12 cellular contexts compared by ENCODE assay signal in the genomic region with DNA sequence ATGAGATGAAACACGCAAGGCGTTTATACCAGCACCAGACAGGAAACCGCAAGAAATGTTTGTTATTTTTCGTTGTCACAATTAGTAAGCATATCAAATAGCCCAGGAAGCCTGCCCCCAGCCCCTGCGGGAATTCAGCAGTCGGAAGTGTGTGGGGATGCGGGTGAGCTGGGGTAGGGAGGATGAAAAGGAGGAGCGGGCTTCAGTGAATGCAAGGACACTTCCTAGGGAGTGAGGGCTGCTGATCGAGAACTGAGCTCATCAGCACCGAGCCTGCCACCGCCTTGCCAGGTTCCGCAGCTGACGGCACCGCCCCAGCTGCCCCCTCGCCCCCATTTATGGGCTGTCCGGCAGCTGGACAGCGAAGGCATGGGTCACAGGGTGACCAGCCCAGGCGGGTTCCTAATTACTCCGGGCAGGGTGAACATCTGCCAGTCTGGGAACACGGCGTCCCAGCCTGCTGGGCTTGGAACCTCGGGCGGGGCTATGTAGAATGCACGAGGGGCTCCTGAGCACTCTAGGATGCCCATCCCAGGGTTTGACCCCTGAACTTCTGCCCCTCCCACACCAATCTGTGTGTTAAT. TPM values are rescaled to one million over a fixed set of nuclear protein-coding genes. Genes with fewer than 3 reads are reported as not detected.
DNase-seq lines count a peak whose midpoint lies in the region; ATAC-seq and TF ChIP-seq lines count a peak whose summit lies in the region.
"Had no signal": no experiment of that assay in that cellular context is flagged by ENCODE, and none has a peak within 500 bp of the region (broad histone marks: within the 10 kb centered on the region; RNA-seq: fewer than 3 reads in every experiment).

No MANE protein-coding gene starts in this region.

- WGBS in neuronal stem cell (ENCODE audit: extremely low coverage in 2 of 2, insufficient read length in 2 of 2, insufficient replicate concordance in 1 of 2), 2 donors = no CpG with 5 or more reads among the region's 24 CpGs

- no peak overlapping the region for H3K27ac ChIP-seq in neuronal stem cell (replicated peaks; ENCODE audit: low read length)

- H3K4ac ChIP-seq in neuronal stem cell (ENCODE audit: low read length) = no peak overlapping the region

- peaks cover 4% of the 10 kb centered on the region for H3K4me1 Mint-ChIP-seq in activated CD4-positive, alpha-beta memory T cell treated with anti-CD3 and anti-CD28 coated beads for 36 hours (ENCODE audit: low read depth)

- H3K14ac ChIP-seq in neuronal stem cell (ENCODE audit: low read length) = no peak overlapping the region

- no peak overlapping the region for H4K8ac ChIP-seq in neuronal stem cell (ENCODE audit: low read depth, low read length)

- H3K9ac ChIP-seq in neuronal stem cell (ENCODE audit: low read depth, low read length, poor library complexity) = no peak overlapping the region

- no peak for TF ChIP-seq CTCF in cardiac fibroblast (IDR thresholded peaks at IDR 0.05; ENCODE audit: low read depth, low read length)

- CTCF ChIA-PET in activated CD4-positive, alpha-beta memory T cell treated with anti-CD3 and anti-CD28 coated beads for 36 hours (lab: Charles Lee) = interaction anchor here (0.9 to 1.7 kb wide), 3 partner anchors 10 to 77 kb away, joined by 3 to 9 read pairs (median 3); no protein-coding TSS in a partner anchor

- peaks cover 24 to 29% of the 10 kb centered on the region in 2 donors for H3K36me3 ChIP-seq in neuronal stem cell (replicated peaks in 1 of 2; ENCODE audit: control insufficient read depth in 2 of 2, insufficient read depth in 2 of 2, low read length in 2 of 2)

- H3K79me1 ChIP-seq in neuronal stem cell (ENCODE audit: low read depth, low read length) = peaks cover 7% of the 10 kb centered on the region

- H3K36me3 Mint-ChIP-seq in activated CD4-positive, alpha-beta memory T cell treated with anti-CD3 and anti-CD28 coated beads for 36 hours = peaks cover 23% of the 10 kb centered on the region

- peaks cover 7% of the 10 kb centered on the region for H3K9me3 Mint-ChIP-seq in activated CD4-positive, alpha-beta memory T cell treated with anti-CD3 and anti-CD28 coated beads for 36 hours
- H3K9me3 Mint-ChIP-seq: stimulated activated naive CD8-positive, alpha-beta T cell treated with anti-CD3 and anti-CD28 coated beads, Interleukin-15, Interleukin-2, amounts not matched to agents 100 ng/mL and 50 ng/mL, for 24 hours had no signal

- H3K27me3 ChIP-seq in neuronal stem cell (ENCODE audit: control insufficient read depth in 3 of 3, insufficient read depth in 3 of 3, low read depth in 1 of 3, low read length in 3 of 3) = peaks cover 0 to 36% (median 29%) of the 10 kb centered on the region in 3 experiments

- H3K4me3 ChIP-seq in cardiac fibroblast (replicated peaks in 1 of 2; ENCODE audit: low read depth in 2 of 2, low read length in 2 of 2) (no peak overlapping the region), neuronal stem cell (ENCODE audit: low read length in 2 of 2) (no peak overlapping the region)

- no peak overlapping the region for H2BK120ac ChIP-seq in neuronal stem cell (ENCODE audit: low read depth, low read length)

- H4K91ac ChIP-seq in neuronal stem cell (ENCODE audit: low read depth, low read length, poor library complexity) = no peak overlapping the region

- H3K23ac ChIP-seq in neuronal stem cell (ENCODE audit: low read depth, low read length, poor library complexity) = peak overlapping the region; percentile 14

- no peak overlapping the region for H2AK5ac ChIP-seq in neuronal stem cell (ENCODE audit: low read depth, low read length)

- intact Hi-C loops in activated CD4-positive, alpha-beta memory T cell treated with anti-CD3 and anti-CD28 coated beads for 36 hours (cut with micrococcal nuclease) = no loop called here

- no peaks in the 10 kb centered on the region for H3K4me1 ChIP-seq in neuronal stem cell (ENCODE audit: control insufficient read depth in 2 of 2, insufficient read depth in 1 of 2, low read depth in 1 of 2, low read length in 2 of 2)

- H3K4me2 ChIP-seq in neuronal stem cell (ENCODE audit: insufficient read depth, low read length, poor library complexity, severe bottlenecking) = no peak overlapping the region

- no peak overlapping the region for H3K4me3 Mint-ChIP-seq in activated CD4-positive, alpha-beta memory T cell treated with anti-CD3 and anti-CD28 coated beads for 36 hours
- H3K4me3 Mint-ChIP-seq: stimulated activated naive CD8-positive, alpha-beta T cell treated with anti-CD3 and anti-CD28 coated beads, Interleukin-15, Interleukin-2, amounts not matched to agents 100 ng/mL and 50 ng/mL, for 24 hours had no signal

- H2BK12ac ChIP-seq in neuronal stem cell (ENCODE audit: low read length) = no peak overlapping the region

- DNase-seq in NCI-H1092 treated with DMSO at 0.1 percent for 48 hours (lab: John Stamatoyannopoulos, UW) = peak; percentile 3
- no peak for DNase-seq in NCI-H1092 (lab: John Stamatoyannopoulos, UW)
- DNase-seq in NCI-H1694 treated with DMSO at 0.1 percent for 48 hours (lab: John Stamatoyannopoulos, UW) = peak; percentile 75
- peak; percentile 21 to 56 for DNase-seq in cardiac fibroblast (ENCODE audit: low read depth in 2 of 2)
- no peak for DNase-seq in neuronal stem cell (ENCODE audit: low spot score)
- no peak for DNase-seq in activated CD4-positive, alpha-beta memory T cell treated with anti-CD3 and anti-CD28 coated beads for 36 hours
- DNase-seq in HUDEP-2 (lab: John Stamatoyannopoulos, UW; ENCODE audit: unreplicated experiment in 76 of 76) = no peak
- DNase-seq: ACHN; SIG-M5; stimulated activated CD4-positive, alpha-beta T cell treated with anti-CD3 and anti-CD28 coated beads, Interleukin-12 subunit alpha, Interleukin-12 subunit beta, amount 100 ng/mL, for 4 hours had no signal

- no peak for ATAC-seq in GM21360 (IDR thresholded peaks at IDR 0.05; ENCODE audit: unreplicated experiment)

- H2BK15ac ChIP-seq in neuronal stem cell (ENCODE audit: low read length) = no peak overlapping the region

- H2AFZ ChIP-seq in neuronal stem cell (ENCODE audit: low read length) = no peak overlapping the region

- POLR2A ChIA-PET in activated CD4-positive, alpha-beta memory T cell treated with anti-CD3 and anti-CD28 coated beads for 36 hours (lab: Charles Lee) = no interaction called here

- no peak overlapping the region for H3K27ac Mint-ChIP-seq in activated CD4-positive, alpha-beta memory T cell treated with anti-CD3 and anti-CD28 coated beads for 36 hours
- H3K27ac Mint-ChIP-seq: stimulated activated naive CD8-positive, alpha-beta T cell treated with anti-CD3 and anti-CD28 coated beads, Interleukin-15, Interleukin-2, amounts not matched to agents 100 ng/mL and 50 ng/mL, for 24 hours had no signal

- no peak overlapping the region for H3K18ac ChIP-seq in neuronal stem cell (ENCODE audit: low read length)

- peaks cover 4% of the 10 kb centered on the region in 2 donors for H3K9me3 ChIP-seq in neuronal stem cell (replicated peaks in 1 of 2; ENCODE audit: control insufficient read depth in 2 of 2, insufficient read depth in 1 of 2, low read depth in 1 of 2, low read length in 2 of 2)

- H2BK5ac ChIP-seq in neuronal stem cell (ENCODE audit: low read length) = no peak overlapping the region

- peaks cover 7% of the 10 kb centered on the region for H3K27me3 Mint-ChIP-seq in activated CD4-positive, alpha-beta memory T cell treated with anti-CD3 and anti-CD28 coated beads for 36 hours

RNA-seq across cellular contexts. Expression of gene BEST2, which starts 1.6 kb away (rescaled TPM):
- polyA plus RNA-seq in neuronal stem cell (2013, experiment 1 of 2) = 0.03 TPM
- 0.03 TPM for polyA plus RNA-seq in neuronal stem cell (2013, experiment 2 of 2)
- not detected for total RNA-seq in activated CD4-positive, alpha-beta memory T cell treated with anti-CD3 and anti-CD28 coated beads for 36 hours

RNA-seq across cellular contexts. Expression of gene GET3, which starts 12.7 kb away (rescaled TPM):
- polyA plus RNA-seq in neuronal stem cell (2013, experiment 1 of 2) = 46.1 TPM
- 44.7 TPM for polyA plus RNA-seq in neuronal stem cell (2013, experiment 2 of 2)
- 10 to 100 TPM; 54.2 TPM for total RNA-seq in activated CD4-positive, alpha-beta memory T cell treated with anti-CD3 and anti-CD28 coated beads for 36 hours

RNA-seq across cellular contexts. Expression of gene TRIR, which starts 15.5 kb away (rescaled TPM):
- polyA plus RNA-seq in neuronal stem cell (2013, experiment 1 of 2) = 242 TPM
- polyA plus RNA-seq in neuronal stem cell (2013, experiment 2 of 2) = 221 TPM
- 100 to 1,000 TPM; 167 to 182 TPM for total RNA-seq in activated CD4-positive, alpha-beta memory T cell treated with anti-CD3 and anti-CD28 coated beads for 36 hours

RNA-seq across cellular contexts. Expression of gene HOOK2, which starts 25.3 kb away (rescaled TPM):
- 15.5 TPM for polyA plus RNA-seq in neuronal stem cell (2013, experiment 1 of 2)
- polyA plus RNA-seq in neuronal stem cell (2013, experiment 2 of 2) = 15.0 TPM
- total RNA-seq in activated CD4-positive, alpha-beta memory T cell treated with anti-CD3 and anti-CD28 coated beads for 36 hours = 10 to 100 TPM; 20.2 to 22.2 TPM

RNA-seq across cellular contexts. Expression of gene TNPO2, which starts 26.3 kb away (rescaled TPM):
- 47.1 TPM for polyA plus RNA-seq in neuronal stem cell (2013, experiment 1 of 2)
- 47.1 TPM for polyA plus RNA-seq in neuronal stem cell (2013, experiment 2 of 2)
- 10 to 100 TPM; 65.2 to 76.4 TPM for total RNA-seq in activated CD4-positive, alpha-beta memory T cell treated with anti-CD3 and anti-CD28 coated beads for 36 hours

Comparison
In these comparisons a context has a peak if more than half of its experiments do, and no peak if none do; other contexts are left out.
1. DNase-seq: peak in NCI-H1092 treated with DMSO at 0.1 percent for 48 hours (single experiment), NCI-H1694 treated with DMSO at 0.1 percent for 48 hours (single experiment) and cardiac fibroblast (2 of 2); none in NCI-H1092 (single experiment), neuronal stem cell (single experiment), activated CD4-positive, alpha-beta memory T cell treated with anti-CD3 and anti-CD28 coated beads for 36 hours (single experiment) and HUDEP-2 (0 of 76).